In the genomic region with DNA sequence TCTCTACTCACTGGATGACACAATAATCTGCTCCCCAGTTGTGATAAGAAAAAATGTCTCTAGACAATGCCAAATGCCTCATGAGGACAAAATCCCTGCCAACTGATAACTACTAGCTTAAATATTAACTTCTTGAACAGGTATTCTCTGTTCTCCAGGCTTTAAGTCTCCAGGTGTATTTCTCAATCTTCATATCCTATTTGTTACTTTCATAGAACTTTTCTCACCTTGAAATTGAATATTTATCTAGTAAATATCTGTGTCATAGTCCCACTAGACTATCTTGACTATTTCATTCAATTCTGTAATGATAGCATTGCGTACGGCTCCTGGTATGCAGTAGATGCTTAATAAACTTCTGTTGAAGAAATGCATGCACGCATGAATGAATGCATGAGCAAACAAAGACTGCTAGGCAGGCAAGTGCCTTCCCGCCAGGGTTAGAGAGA, we compare ENCODE assay signal across 28 cellular contexts. TPM values are rescaled to one million over a fixed set of nuclear protein-coding genes. Genes with fewer than 3 reads are reported as not detected.
"Had no signal": no experiment of that assay in that cellular context is flagged by ENCODE, and none has a peak within 500 bp of the region (broad histone marks: within the 10 kb centered on the region; RNA-seq: fewer than 3 reads in every experiment).

No MANE protein-coding gene starts in this region.

- H3K36me3 ChIP-seq: breast epithelium, MG63, WERI-Rb-1 had no signal

- H3K9me3 ChIP-seq: breast epithelium, MG63 had no signal

- H3K4me3 Mint-ChIP-seq: activated CD4-positive, alpha-beta memory T cell treated with anti-CD3 and anti-CD28 coated beads, Interleukin-2, amount 10 ng/mL, durations not matched to agents 7 days and 5 days; activated CD4-positive, alpha-beta T cell treated with anti-CD3 and anti-CD28 coated beads for 36 hours; activated naive CD4-positive, alpha-beta T cell treated with anti-CD3 and anti-CD28 coated beads for 36 hours; activated naive CD8-positive, alpha-beta T cell; activated T-helper 17 cell treated with anti-CD3 and anti-CD28 coated beads, Interleukin-2, amount 50 U/mL, for 72 hours had no signal

- DNase-seq: activated CD4-positive, alpha-beta memory T cell treated with anti-CD3 and anti-CD28 coated beads, Interleukin-2, amount 10 ng/mL, durations not matched to agents 7 days and 5 days; activated CD4-positive, alpha-beta T cell treated with anti-CD3 and anti-CD28 coated beads for 36 hours; activated CD4-positive, alpha-beta T cell treated with anti-CD3 and anti-CD28 coated beads, Interleukin-2, amount 50 U/mL, for 1 hour; activated gamma-delta T cell; activated naive CD4-positive, alpha-beta T cell treated with anti-CD3 and anti-CD28 coated beads for 36 hours; activated T-cell treated with anti-CD3 and anti-CD28 coated beads for 4 hours; activated T-cell treated with anti-CD3 and anti-CD28 coated beads, Interleukin-2, amount 50 U/mL, for 48 hours; caudate nucleus; MG63; MV-4-11; NCI-H1092 treated with DMSO at 0.1 percent for 48 hours; NCI-H1417 treated with DMSO at 0.1 percent for 48 hours; NCI-H1694; NCI-H2029; NCI-H2107; NCI-H345; NCI-H510A; NCI-H526 treated with DMSO at 0.1 percent for 48 hours; NCI-H82; SIG-M5; T-helper 1 cell; WERI-Rb-1 had no signal

- H3K9me3 Mint-ChIP-seq: activated CD4-positive, alpha-beta memory T cell treated with anti-CD3 and anti-CD28 coated beads, Interleukin-2, amount 10 ng/mL, durations not matched to agents 7 days and 5 days; activated naive CD4-positive, alpha-beta T cell treated with anti-CD3 and anti-CD28 coated beads for 36 hours; activated T-helper 17 cell treated with anti-CD3 and anti-CD28 coated beads, Interleukin-2, amount 50 U/mL, for 72 hours had no signal

- H3K27ac Mint-ChIP-seq: activated CD4-positive, alpha-beta memory T cell treated with anti-CD3 and anti-CD28 coated beads, Interleukin-2, amount 10 ng/mL, durations not matched to agents 7 days and 5 days; activated CD4-positive, alpha-beta T cell treated with anti-CD3 and anti-CD28 coated beads for 36 hours; activated naive CD4-positive, alpha-beta T cell treated with anti-CD3 and anti-CD28 coated beads for 36 hours; activated naive CD8-positive, alpha-beta T cell; activated T-helper 17 cell treated with anti-CD3 and anti-CD28 coated beads, Interleukin-2, amount 50 U/mL, for 72 hours had no signal

- H3K36me3 Mint-ChIP-seq: activated naive CD8-positive, alpha-beta T cell had no signal

- H3K4me1 Mint-ChIP-seq: activated CD4-positive, alpha-beta memory T cell treated with anti-CD3 and anti-CD28 coated beads, Interleukin-2, amount 10 ng/mL, durations not matched to agents 7 days and 5 days; activated CD4-positive, alpha-beta T cell treated with anti-CD3 and anti-CD28 coated beads for 36 hours; activated T-helper 17 cell treated with anti-CD3 and anti-CD28 coated beads, Interleukin-2, amount 50 U/mL, for 72 hours had no signal

- H3K4me3 ChIP-seq: breast epithelium, MG63 had no signal

- H3K27ac ChIP-seq: breast epithelium, WERI-Rb-1 had no signal

- H3K27me3 ChIP-seq: MG63 had no signal

- ATAC-seq: activated CD4-positive, alpha-beta T cell treated with anti-CD3 and anti-CD28 coated beads for 36 hours; activated T-helper 17 cell treated with anti-CD3 and anti-CD28 coated beads, Interleukin-2, amount 50 U/mL, for 72 hours had no signal

RNA-seq across cellular contexts. Expression of a gene that starts 15.9 kb away (rescaled TPM):
- total RNA-seq: activated CD4-positive, alpha-beta memory T cell treated with anti-CD3 and anti-CD28 coated beads, Interleukin-2, amount 10 ng/mL, durations not matched to agents 7 days and 5 days; activated CD4-positive, alpha-beta T cell treated with anti-CD3 and anti-CD28 coated beads for 36 hours; activated CD8-positive, alpha-beta memory T cell treated with anti-CD3 and anti-CD28 coated beads for 36 hours; activated naive CD4-positive, alpha-beta T cell treated with anti-CD3 and anti-CD28 coated beads for 36 hours; activated T-helper 17 cell treated with anti-CD3 and anti-CD28 coated beads, Interleukin-2, amount 50 U/mL, for 72 hours; OCI-LY7; T-helper 2 cell treated with Interferon-gamma antibody and Interleukin-4, amounts not matched to agents 100 ng/mL and 5 ng/mL, for 36 hours had no signal
